ENCODE assay signal across 9 cellular contexts in genomic region chr19:38710928-38711725, GRCh38. TPM values are rescaled to one million over a fixed set of nuclear protein-coding genes. Genes with fewer than 3 reads are reported as not detected.
A peak's percentile ranks its signal among the peaks of the same experiment; 100 is the strongest.
DNase-seq lines count a peak whose midpoint lies in the region; ATAC-seq and TF ChIP-seq lines count a peak whose summit lies in the region.
"Had no signal": no experiment of that assay in that cellular context is flagged by ENCODE, and none has a peak within 500 bp of the region (broad histone marks: within the 10 kb centered on the region; RNA-seq: fewer than 3 reads in every experiment).

No MANE protein-coding gene starts in this region.

- no peak for TF ChIP-seq POLR2A in spleen (IDR thresholded peaks at IDR 0.05)

- no peak overlapping the region for H3K4me3 Mint-ChIP-seq in GM23338
- no peak overlapping the region for H3K4me3 Mint-ChIP-seq in brain

- TF ChIP-seq CTCF in GM23338 (conservative IDR thresholded peaks at IDR 0.05; ENCODE audit: low read depth in 2 of 2), result no peak
- TF ChIP-seq CTCF in brain (conservative IDR thresholded peaks at IDR 0.05), result no peak
- no peak for TF ChIP-seq CTCF in spleen (IDR thresholded peaks at IDR 0.05 in 8 of 11, conservative IDR thresholded peaks at IDR 0.05 in 3 of 11)

- 76 to 85% (median 78%) methylated on average over 18 to 25 of the region's 25 CpGs for WGBS in spleen, 5 donors

- H2AFZ ChIP-seq in GM23338, result no peak overlapping the region

- no peaks in the 10 kb centered on the region for H3K27me3 ChIP-seq in GM23338 (ENCODE audit: insufficient read depth)
- no peaks in the 10 kb centered on the region for H3K27me3 ChIP-seq in layer of hippocampus (ENCODE audit: control insufficient read depth, insufficient read depth, low read length)
- no peaks in the 10 kb centered on the region for H3K27me3 ChIP-seq in spleen (replicated peaks in 1 of 7)
- no peaks in the 10 kb centered on the region for H3K27me3 ChIP-seq in MG63

- H3K27me3 Mint-ChIP-seq in GM23338 (ENCODE audit: insufficient read depth, low read depth, poor library complexity) (peaks cover 17% of the 10 kb centered on the region), brain (no peaks in the 10 kb centered on the region)

- H3K36me3 ChIP-seq in GM23338 (ENCODE audit: insufficient read depth) (peaks cover 37% of the 10 kb centered on the region), spleen (peaks cover 7 to 100% (median 98%) of the 10 kb centered on the region in 6 donors), MG63 (peaks cover 97% of the 10 kb centered on the region)

- DNase-seq in GM23338 (ENCODE audit: low spot score), result no peak
- no peak for DNase-seq in spleen
- no peak for DNase-seq in MG63
- DNase-seq in SIG-M5 (lab: John Stamatoyannopoulos, UW), result no peak
- no peak for DNase-seq in NCI-H345 (lab: John Stamatoyannopoulos, UW)
- no peak for DNase-seq in mesenteric fat pad (ENCODE audit: low spot score)
- DNase-seq: activated T-cell treated with anti-CD3 and anti-CD28 coated beads for 4 hours had no signal

- no peaks in the 10 kb centered on the region for H3K9me2 ChIP-seq in GM23338 (ENCODE audit: insufficient read depth)

- H3K27ac Mint-ChIP-seq in GM23338 (peak overlapping the region; percentile 47; the same call in 1 of the 2 replicates), brain (peak overlapping the region in 3 of 5 experiments; percentile 29 to 79 (median 36))

- H3K9me3 Mint-ChIP-seq in GM23338 (no peaks in the 10 kb centered on the region; the same call in 2 of the 3 replicates), brain (no peaks in the 10 kb centered on the region)

- H3K79me2 ChIP-seq in GM23338 (replicated peaks; ENCODE audit: insufficient read depth), result peaks cover 6% of the 10 kb centered on the region; the same call in 1 of the 2 replicates

- H3K36me3 Mint-ChIP-seq in GM23338 (ENCODE audit: low read depth), result peaks cover 78% of the 10 kb centered on the region
- H3K36me3 Mint-ChIP-seq in brain, result peaks cover 49% of the 10 kb centered on the region

- H3F3A ChIP-seq in GM23338 (replicated peaks; ENCODE audit: low read depth), result 0 out of 2 replicates have a peak, but pooled peaks cover 3% of the 10 kb centered on the region

- H3K4me1 Mint-ChIP-seq in GM23338 (no peaks in the 10 kb centered on the region), brain (peaks cover 5% of the 10 kb centered on the region)

- H3K27ac ChIP-seq in GM23338 (ENCODE audit: low read depth) (no peak overlapping the region; the same call in 1 of the 2 replicates), layer of hippocampus (ENCODE audit: low read depth, low read length) (peak overlapping the region; percentile 82), spleen (peak overlapping the region; percentile 0 to 88 (median 78))

- H3K4me3 ChIP-seq in GM23338 (no peak overlapping the region), spleen (no peak overlapping the region), MG63 (no peak overlapping the region)

- H3K4me2 ChIP-seq in GM23338, result no peak overlapping the region

- no peak for ATAC-seq in GM23338

- H4K20me1 ChIP-seq in GM23338 (replicated peaks; ENCODE audit: insufficient read depth), result no peaks in the 10 kb centered on the region; the same call in none of the 2 replicates

- H3K9me3 ChIP-seq in spleen (no peaks in the 10 kb centered on the region), MG63 (no peaks in the 10 kb centered on the region)

- H3K4me1 ChIP-seq in GM23338 (ENCODE audit: insufficient read depth), result no peaks in the 10 kb centered on the region
- H3K4me1 ChIP-seq in spleen, result peaks cover 40 to 87% (median 77%) of the 10 kb centered on the region in 6 donors

- intact Hi-C loops in spleen (cut with DNase I; ENCODE audit: low total_unique reads), result no loop called here

TF ChIP-seq in GM23338, 12 proteins besides CTCF, POLR2A, EP300 and RAD21 (continues in another document):
- TF ChIP-seq JUNB (IDR thresholded peaks at IDR 0.05; ENCODE audit: unreplicated experiment) (no peak), POLR2AphosphoS5 (IDR thresholded peaks at IDR 0.05; ENCODE audit: low read depth) (no peak), NANOG (IDR thresholded peaks at IDR 0.05; ENCODE audit: borderline replicate concordance) (no peak), CREB1 (CRISPR knock-in tag; IDR thresholded peaks at IDR 0.05; ENCODE audit: low read depth) (no peak), ZNF462 (CRISPR knock-in tag; IDR thresholded peaks at IDR 0.05) (no peak), STAT1 (IDR thresholded peaks at IDR 0.05; ENCODE audit: unreplicated experiment) (no peak), ETS1 (IDR thresholded peaks at IDR 0.05) (no peak), ZNF114 (CRISPR knock-in tag; IDR thresholded peaks at IDR 0.05) (no peak), ZNF331 (CRISPR knock-in tag; IDR thresholded peaks at IDR 0.05; ENCODE audit: low read depth) (no peak), EZH2 (IDR thresholded peaks at IDR 0.05; ENCODE audit: low read depth, unreplicated experiment) (no peak)

RNA-seq across cellular contexts. Expression of gene CAPN12, which starts 33.1 kb away (rescaled TPM):
- 8.0 and 20.5 TPM in 2 replicates for total RNA-seq in GM23338 (2014; rRNA removed; shearing (Covaris generic))
- polyA plus RNA-seq in GM23338 (2016; fragmentation: Nextera tagmentation; extraction: Ambion mirVana) (19.1 and 21.8 TPM in 2 replicates), brain (ENCODE audit: insufficient read depth, low read depth, low replicate concordance) (0.44 TPM), spleen (10 to 100 TPM; 15.2 to 33.3 (median 29.1) TPM)
- total RNA-seq in spleen (10 to 100 TPM in 5 of 7 donors, 1 to 10 TPM in 2; 9.0 to 25.6 (median 12.6) TPM), mesenteric fat pad (1.3 TPM)
- total RNA-seq in MG63 (2014; rRNA removed; shearing (Covaris generic); ENCODE audit: low replicate concordance), result not detected in 2 replicates
